ENCODE assay signal across 24 cellular contexts in genomic region chr13:111156421-111156820, GRCh38. TPM values are rescaled to one million over a fixed set of nuclear protein-coding genes. Genes with fewer than 3 reads are reported as not detected.
DNase-seq lines count a peak whose midpoint lies in the region; ATAC-seq and TF ChIP-seq lines count a peak whose summit lies in the region.
"Had no signal": no experiment of that assay in that cellular context is flagged by ENCODE, and none has a peak within 500 bp of the region (broad histone marks: within the 10 kb centered on the region; RNA-seq: fewer than 3 reads in every experiment).

No MANE protein-coding gene starts in this region.

- peaks cover 0 to 4% (median 0%) of the 10 kb centered on the region in 3 donors for H3K36me3 ChIP-seq in skeletal muscle tissue (ENCODE audit: control insufficient read depth in 3 of 3, insufficient read depth in 3 of 3, low read length in 3 of 3)
- H3K36me3 ChIP-seq: left lung, prostate gland had no signal

- no peak overlapping the region for H2BK20ac ChIP-seq in H9 (ENCODE audit: low read depth, low read length, poor library complexity, severe bottlenecking)

- no peak overlapping the region for H4K8ac ChIP-seq in H9 (replicated peaks; ENCODE audit: insufficient read length, low read depth, low read length)

- H3K23ac ChIP-seq in H9 (ENCODE audit: insufficient read length, low read depth, low read length), result no peak overlapping the region

- peak overlapping the region; percentile 50 for H3K4me3 Mint-ChIP-seq in activated CD4-positive, alpha-beta T cell treated with anti-CD3 and anti-CD28 coated beads, Interleukin-2, amount 10 ng/mL, durations not matched to agents 24 days and 14 days
- no peak overlapping the region for H3K4me3 Mint-ChIP-seq in activated CD4-positive, alpha-beta T cell treated with anti-CD3 and anti-CD28 coated beads, Interleukin-2, amount 10 ng/mL, durations not matched to agents 7 days and 5 days
- H3K4me3 Mint-ChIP-seq in T-helper 17 cell (peak overlapping the region; percentile 31), H9 (peak overlapping the region in 1 of 2 experiments; percentile 50; a peak in 1 of 5 replicates)
- H3K4me3 Mint-ChIP-seq: GM23338, nephron progenitor cell had no signal

- peak overlapping the region; percentile 56 for H3K27ac Mint-ChIP-seq in activated CD4-positive, alpha-beta T cell treated with anti-CD3 and anti-CD28 coated beads, Interleukin-2, amount 10 ng/mL, durations not matched to agents 24 days and 14 days
- H3K27ac Mint-ChIP-seq in activated CD4-positive, alpha-beta T cell treated with anti-CD3 and anti-CD28 coated beads, Interleukin-2, amount 10 ng/mL, durations not matched to agents 7 days and 5 days, result no peak overlapping the region
- H3K27ac Mint-ChIP-seq in T-helper 17 cell, result peak overlapping the region; percentile 34
- peak overlapping the region in 1 of 3 experiments; percentile 44; a peak in 1 of 7 replicates for H3K27ac Mint-ChIP-seq in H9
- H3K27ac Mint-ChIP-seq: GM23338, nephron progenitor cell had no signal

- peaks cover 32% of the 10 kb centered on the region for H3K36me3 Mint-ChIP-seq in activated CD4-positive, alpha-beta T cell treated with anti-CD3 and anti-CD28 coated beads, Interleukin-2, amount 10 ng/mL, durations not matched to agents 24 days and 14 days (ENCODE audit: low read depth)
- H3K36me3 Mint-ChIP-seq in activated CD4-positive, alpha-beta T cell treated with anti-CD3 and anti-CD28 coated beads, Interleukin-2, amount 10 ng/mL, durations not matched to agents 7 days and 5 days (ENCODE audit: low read depth), result peaks cover 36% of the 10 kb centered on the region
- H3K36me3 Mint-ChIP-seq in T-helper 17 cell (ENCODE audit: low read depth), result peaks cover 13% of the 10 kb centered on the region
- peaks cover 7 to 18% (median 9%) of the 10 kb centered on the region in 3 experiments for H3K36me3 Mint-ChIP-seq in H9 (ENCODE audit: insufficient read depth in 1 of 3, low read depth in 3 of 3)

- H2AK5ac ChIP-seq in H9 (ENCODE audit: insufficient read length, low read length), result no peak overlapping the region

- H4K91ac ChIP-seq in H9 (ENCODE audit: insufficient read length, low read depth, low read length), result no peak overlapping the region

- WGBS in H9 (ENCODE audit: extremely low coverage, insufficient read length, low lambda C conversion rate), result no CpG with 5 or more reads among the region's 1 CpG

- no peak overlapping the region for H3K14ac ChIP-seq in H9 (ENCODE audit: insufficient read depth, low read length)

- H3K9me3 ChIP-seq in T-helper 17 cell (ENCODE audit: control insufficient read depth, low read length, poor library complexity, severe bottlenecking), result no peaks in the 10 kb centered on the region
- H3K9me3 ChIP-seq in skeletal muscle tissue (ENCODE audit: control insufficient read depth in 3 of 3, low read length in 3 of 3), result no peaks in the 10 kb centered on the region
- H3K9me3 ChIP-seq in H9 (ENCODE audit: control insufficient read depth, low read depth, low read length), result no peaks in the 10 kb centered on the region
- H3K9me3 ChIP-seq: left lung, prostate gland, SJCRH30 had no signal

- H3K4me1 Mint-ChIP-seq in activated CD4-positive, alpha-beta T cell treated with anti-CD3 and anti-CD28 coated beads, Interleukin-2, amount 10 ng/mL, durations not matched to agents 24 days and 14 days, result peaks cover 32% of the 10 kb centered on the region
- H3K4me1 Mint-ChIP-seq in activated CD4-positive, alpha-beta T cell treated with anti-CD3 and anti-CD28 coated beads, Interleukin-2, amount 10 ng/mL, durations not matched to agents 7 days and 5 days, result peaks cover 35% of the 10 kb centered on the region
- H3K4me1 Mint-ChIP-seq in T-helper 17 cell (peaks cover 30% of the 10 kb centered on the region), H9 (peaks cover 20 to 21% of the 10 kb centered on the region in 2 experiments)

- peaks cover 8% of the 10 kb centered on the region for H3K27me3 Mint-ChIP-seq in activated CD4-positive, alpha-beta T cell treated with anti-CD3 and anti-CD28 coated beads, Interleukin-2, amount 10 ng/mL, durations not matched to agents 24 days and 14 days
- peaks cover 6% of the 10 kb centered on the region for H3K27me3 Mint-ChIP-seq in activated CD4-positive, alpha-beta T cell treated with anti-CD3 and anti-CD28 coated beads, Interleukin-2, amount 10 ng/mL, durations not matched to agents 7 days and 5 days
- H3K27me3 Mint-ChIP-seq in T-helper 17 cell (peaks cover 2% of the 10 kb centered on the region), H9 (ENCODE audit: low read depth) (no peaks in the 10 kb centered on the region)

- no peak overlapping the region for H4K5ac ChIP-seq in H9 (ENCODE audit: insufficient read length, low read depth, low read length)

- no peak overlapping the region for H2BK120ac ChIP-seq in H9 (ENCODE audit: low read depth, low read length, poor library complexity, severe bottlenecking)

- H3K27me3 ChIP-seq in skeletal muscle tissue (ENCODE audit: control insufficient read depth in 3 of 3, insufficient read depth in 3 of 3, low read length in 3 of 3) (no peaks in the 10 kb centered on the region), H9 (ENCODE audit: insufficient read depth, low read length) (no peaks in the 10 kb centered on the region)
- H3K27me3 ChIP-seq: left lung, SJCRH30 had no signal

- H2BK15ac ChIP-seq in H9 (ENCODE audit: low read depth, low read length), result no peak overlapping the region

- peaks cover 34% of the 10 kb centered on the region for H3K79me2 ChIP-seq in H9 (ENCODE audit: insufficient read depth, low read length)

- H3K23me2 ChIP-seq in H9 (ENCODE audit: insufficient read length, low read depth, low read length, poor library complexity, severe bottlenecking), result peaks cover 4% of the 10 kb centered on the region

- ATAC-seq in T-helper 17 cell (no peak), HG03196 (IDR thresholded peaks at IDR 0.05; ENCODE audit: unreplicated experiment) (no peak)
- ATAC-seq: GM23338, K562, left lung, Panc1 had no signal

- H2BK12ac ChIP-seq in H9 (ENCODE audit: insufficient read length, low read depth, low read length), result no peak overlapping the region

- POLR2A ChIA-PET in activated CD4-positive, alpha-beta T cell treated with anti-CD3 and anti-CD28 coated beads, Interleukin-2, amount 10 ng/mL, durations not matched to agents 7 days and 5 days (lab: Charles Lee), result no interaction called here

- H3K9me3 Mint-ChIP-seq in activated CD4-positive, alpha-beta T cell treated with anti-CD3 and anti-CD28 coated beads, Interleukin-2, amount 10 ng/mL, durations not matched to agents 24 days and 14 days, result peaks cover 8% of the 10 kb centered on the region
- peaks cover 9% of the 10 kb centered on the region for H3K9me3 Mint-ChIP-seq in activated CD4-positive, alpha-beta T cell treated with anti-CD3 and anti-CD28 coated beads, Interleukin-2, amount 10 ng/mL, durations not matched to agents 7 days and 5 days
- H3K9me3 Mint-ChIP-seq in H9, result no peaks in the 10 kb centered on the region
- H3K9me3 Mint-ChIP-seq: GM23338, nephron progenitor cell had no signal

- TF ChIP-seq CTCF in fibroblast of pulmonary artery (IDR thresholded peaks at IDR 0.05; ENCODE audit: low read length, missing control alignments) (no peak), H9 (conservative IDR thresholded peaks at IDR 0.05) (no peak)

- H3K56ac ChIP-seq in H9 (ENCODE audit: insufficient read length, low read depth, low read length), result no peak overlapping the region

- H3K27ac ChIP-seq in skeletal muscle tissue (ENCODE audit: low read depth, low read length) (no peak overlapping the region), H9 (ENCODE audit: insufficient read length, low read depth, low read length) (no peak overlapping the region)
- H3K27ac ChIP-seq: C4-2B, left lung, SJCRH30 had no signal

- no peak overlapping the region for H3K4me3 ChIP-seq in fibroblast of pulmonary artery (replicated peaks; ENCODE audit: low read depth, low read length)
- H3K4me3 ChIP-seq in skeletal muscle tissue (ENCODE audit: low read length in 3 of 3), result no peak overlapping the region
- H3K4me3 ChIP-seq: GM23338, K562, left lung, prostate gland, SJCRH30 had no signal

- no peak overlapping the region for H3K18ac ChIP-seq in H9 (ENCODE audit: insufficient read length, low read depth, low read length)

- H3K9ac ChIP-seq in skeletal muscle tissue (ENCODE audit: low read depth in 1 of 3, low read length in 3 of 3) (peak overlapping the region in 2 of 3 donors; percentile 17 to 46), H9 (ENCODE audit: extremely low read depth, insufficient read length, low read length) (no peak overlapping the region)

- no peak overlapping the region for H3K4me2 ChIP-seq in H9 (ENCODE audit: insufficient read depth, insufficient read length, low read length)
- H3K4me2 ChIP-seq: GM23338 had no signal

- peaks cover 7% of the 10 kb centered on the region for H3K79me1 ChIP-seq in H9 (ENCODE audit: insufficient read depth, low read depth, low read length, poor library complexity, severe bottlenecking)

- no peak for DNase-seq in activated CD4-positive, alpha-beta T cell treated with anti-CD3 and anti-CD28 coated beads, Interleukin-2, amount 10 ng/mL, durations not matched to agents 24 days and 14 days
- DNase-seq in activated CD4-positive, alpha-beta T cell treated with anti-CD3 and anti-CD28 coated beads, Interleukin-2, amount 10 ng/mL, durations not matched to agents 7 days and 5 days, result no peak
- DNase-seq in T-helper 17 cell (no peak), fibroblast of pulmonary artery (ENCODE audit: low read depth) (peak; percentile 4), H9 (no peak)
- no peak for DNase-seq in effector CD8-positive, alpha-beta T cell (lab: John Stamatoyannopoulos, UW)
- DNase-seq: 8988T; activated CD8-positive, alpha-beta memory T cell treated with anti-CD3 and anti-CD28 coated beads, Interleukin-2, amount 50 U/mL, for 4 hours; effector CD4-positive, alpha-beta T cell; glutamatergic neuron; left lung; NCI-H1930; NCI-H345; nephron progenitor cell; SJCRH30; stimulated activated CD4-positive, alpha-beta T cell treated with anti-CD3 and anti-CD28 coated beads, Interleukin-4, amount 100 ng/mL, for 1 hour; T-helper 1 cell had no signal

- H3T11ph ChIP-seq in H9 (ENCODE audit: low read length), result no peak overlapping the region

- H2BK5ac ChIP-seq in H9 (ENCODE audit: insufficient read length, low read length), result no peak overlapping the region

- H4K20me1 ChIP-seq in H9 (ENCODE audit: control insufficient read depth, insufficient read depth, insufficient read length), result no peaks in the 10 kb centered on the region

- H3K4me1 ChIP-seq in skeletal muscle tissue (ENCODE audit: control insufficient read depth in 3 of 3, insufficient read depth in 3 of 3, low read length in 3 of 3), result peaks cover 26 to 61% (median 41%) of the 10 kb centered on the region in 3 donors
- no peaks in the 10 kb centered on the region; the same call in 1 of the 2 replicates for H3K4me1 ChIP-seq in H9 (ENCODE audit: insufficient read depth, low read length)

- H3K4ac ChIP-seq in H9 (ENCODE audit: low read depth, low read length), result no peak overlapping the region

- no peak overlapping the region for H2AFZ ChIP-seq in H9 (ENCODE audit: low read length)
- H2AFZ ChIP-seq: GM23338 had no signal

- CTCF ChIA-PET in activated CD4-positive, alpha-beta T cell treated with anti-CD3 and anti-CD28 coated beads, Interleukin-2, amount 10 ng/mL, durations not matched to agents 7 days and 5 days (lab: Charles Lee), result no interaction called here

- intact Hi-C loops in activated CD4-positive, alpha-beta T cell treated with anti-CD3 and anti-CD28 coated beads, Interleukin-2, amount 10 ng/mL, durations not matched to agents 24 days and 14 days (cut with micrococcal nuclease), result loop anchor here (10.0 kb wide), 2 partner anchors 442 to 1428 kb away; partner anchors contain the start of genes ING1 and TUBGCP3

RNA-seq across cellular contexts. Expression of gene ARHGEF7, which starts 41.3 kb away (rescaled TPM):
- 69.3 and 72.3 TPM in 2 replicates for total RNA-seq in activated CD4-positive, alpha-beta T cell treated with anti-CD3 and anti-CD28 coated beads, Interleukin-2, amount 10 ng/mL, durations not matched to agents 24 days and 14 days
- total RNA-seq in activated CD4-positive, alpha-beta T cell treated with anti-CD3 and anti-CD28 coated beads, Interleukin-2, amount 10 ng/mL, durations not matched to agents 7 days and 5 days, result 10 to 100 TPM; 64.5 to 72.2 TPM
- total RNA-seq in T-helper 17 cell (100 to 1,000 TPM in 1 of 2 donors, 10 to 100 TPM in 1; 78.8 to 104 TPM), skeletal muscle tissue (99.7 TPM), H9 (2021) (50.9 and 51.9 TPM in 2 replicates)
